8 cellular contexts compared by ENCODE assay signal in genomic region chr17:57045868-57046671, GRCh38. TPM values are rescaled to one million over a fixed set of nuclear protein-coding genes. Genes with fewer than 3 reads are reported as not detected.
DNase-seq lines count a peak whose midpoint lies in the region; ATAC-seq and TF ChIP-seq lines count a peak whose summit lies in the region.

No MANE protein-coding gene starts in this region.

- H3K9ac ChIP-seq in rectal smooth muscle tissue (ENCODE audit: low read length): no peak overlapping the region

- no peak overlapping the region for H3K4me3 ChIP-seq in H7 (ENCODE audit: insufficient read depth, low read depth, low read length)
- peak overlapping the region; percentile 65 for H3K4me3 ChIP-seq in rectal smooth muscle tissue (ENCODE audit: low read length)

- no peak overlapping the region for H3K27ac Mint-ChIP-seq in CD4-positive, alpha-beta T cell
- H3K27ac Mint-ChIP-seq in activated CD4-positive, alpha-beta T cell treated with anti-CD3 and anti-CD28 coated beads for 36 hours: peak overlapping the region; percentile 58
- no peak overlapping the region for H3K27ac Mint-ChIP-seq in effector memory CD8-positive, alpha-beta T cell

- H3K4me3 Mint-ChIP-seq in CD4-positive, alpha-beta T cell: peak overlapping the region; percentile 84
- H3K4me3 Mint-ChIP-seq in activated CD4-positive, alpha-beta T cell treated with anti-CD3 and anti-CD28 coated beads for 36 hours: peak overlapping the region; percentile 60
- peak overlapping the region; percentile 77 to 79 for H3K4me3 Mint-ChIP-seq in effector memory CD8-positive, alpha-beta T cell

- TF ChIP-seq CTCF in CD4-positive, alpha-beta T cell (IDR thresholded peaks at IDR 0.05): no peak

- intact Hi-C loops in CD4-positive, alpha-beta T cell (cut with DNase I, micrococcal nuclease): no loop called here
- intact Hi-C loops in activated CD4-positive, alpha-beta T cell treated with anti-CD3 and anti-CD28 coated beads for 36 hours (cut with DNase I, micrococcal nuclease): no loop called here

- peaks cover 7% of the 10 kb centered on the region for H3K4me1 Mint-ChIP-seq in CD4-positive, alpha-beta T cell (ENCODE audit: low read depth)
- H3K4me1 Mint-ChIP-seq in activated CD4-positive, alpha-beta T cell treated with anti-CD3 and anti-CD28 coated beads for 36 hours: peaks cover 18% of the 10 kb centered on the region
- peaks cover 13 to 20% of the 10 kb centered on the region in 2 donors for H3K4me1 Mint-ChIP-seq in effector memory CD8-positive, alpha-beta T cell (ENCODE audit: low read depth in 2 of 2)

- in situ Hi-C loops in ACHN (cut with HindIII; ENCODE audit: low pct_ligation_motif_present, low pct_unique_long_range_greater_than_20kb, low sequenced_read_pairs): no loop called here

- no peaks in the 10 kb centered on the region for H3K4me1 ChIP-seq in rectal smooth muscle tissue (ENCODE audit: control insufficient read depth, insufficient read depth, low read length)

- H3K36me3 ChIP-seq in H7 (replicated peaks; ENCODE audit: control insufficient read depth, insufficient read depth, low read length): no peaks in the 10 kb centered on the region
- no peaks in the 10 kb centered on the region for H3K36me3 ChIP-seq in rectal smooth muscle tissue (ENCODE audit: control insufficient read depth, insufficient read depth, low read length)

- CTCF ChIA-PET in CD4-positive, alpha-beta T cell (lab: Charles Lee): no interaction called here
- CTCF ChIA-PET in activated CD4-positive, alpha-beta T cell treated with anti-CD3 and anti-CD28 coated beads for 36 hours (lab: Charles Lee): interaction anchor here (0.9 to 1.7 kb wide), 4 partner anchors 8 to 40 kb away, joined by 3 to 5 read pairs (median 4); no protein-coding TSS in a partner anchor

- H3K27me3 ChIP-seq in CD4-positive, alpha-beta T cell (ENCODE audit: control insufficient read depth, insufficient read depth, low read length): peaks cover 46% of the 10 kb centered on the region
- H3K27me3 ChIP-seq in H7 (ENCODE audit: control insufficient read depth, insufficient read depth, low read length) (no peaks in the 10 kb centered on the region), rectal smooth muscle tissue (ENCODE audit: control insufficient read depth, insufficient read depth, low read length) (no peaks in the 10 kb centered on the region)

- POLR2A ChIA-PET in CD4-positive, alpha-beta T cell (lab: Charles Lee): interaction anchor here (1.3 kb wide), 1 partner anchor 39 kb away, joined by 6 read pairs; the partner anchor contains the start of gene AKAP1
- POLR2A ChIA-PET in activated CD4-positive, alpha-beta T cell treated with anti-CD3 and anti-CD28 coated beads for 36 hours (lab: Charles Lee): no interaction called here

- no peak overlapping the region for H3K27ac ChIP-seq in CD4-positive, alpha-beta T cell (ENCODE audit: low read depth, low read length)
- H3K27ac ChIP-seq in rectal smooth muscle tissue (ENCODE audit: low read depth, low read length): no peak overlapping the region

- peaks cover 64% of the 10 kb centered on the region for H3K27me3 Mint-ChIP-seq in CD4-positive, alpha-beta T cell
- peaks cover 47% of the 10 kb centered on the region for H3K27me3 Mint-ChIP-seq in activated CD4-positive, alpha-beta T cell treated with anti-CD3 and anti-CD28 coated beads for 36 hours
- H3K27me3 Mint-ChIP-seq in effector memory CD8-positive, alpha-beta T cell: peaks cover 52 to 71% of the 10 kb centered on the region in 2 donors

- peak in 6 of 10 experiments; percentile 0 to 34 (median 2) for DNase-seq in CD4-positive, alpha-beta T cell
- DNase-seq in H7: peak; percentile 56
- peak; percentile 62 for DNase-seq in activated CD4-positive, alpha-beta T cell treated with anti-CD3 and anti-CD28 coated beads for 36 hours
- peak in 1 of 3 experiments; percentile 2 for DNase-seq in effector memory CD8-positive, alpha-beta T cell
- DNase-seq in NCI-H2196 treated with DMSO at 0.1 percent for 48 hours (lab: John Stamatoyannopoulos, UW; ENCODE audit: unreplicated experiment): no peak
- DNase-seq in ACHN: no peak

- H3K36me3 Mint-ChIP-seq in CD4-positive, alpha-beta T cell (ENCODE audit: low read depth): no peaks in the 10 kb centered on the region
- H3K36me3 Mint-ChIP-seq in activated CD4-positive, alpha-beta T cell treated with anti-CD3 and anti-CD28 coated beads for 36 hours (ENCODE audit: low read depth): no peaks in the 10 kb centered on the region
- peaks cover 2% of the 10 kb centered on the region for H3K36me3 Mint-ChIP-seq in effector memory CD8-positive, alpha-beta T cell (ENCODE audit: insufficient read depth)

- H3K9me3 ChIP-seq in CD4-positive, alpha-beta T cell (ENCODE audit: control insufficient read depth, low read length): no peaks in the 10 kb centered on the region

- peak; percentile 50 for ATAC-seq in CD4-positive, alpha-beta T cell (ENCODE audit: poor library complexity)
- ATAC-seq in activated CD4-positive, alpha-beta T cell treated with anti-CD3 and anti-CD28 coated beads for 36 hours: peak; percentile 74
- ATAC-seq in effector memory CD8-positive, alpha-beta T cell (replicated peaks): peak; percentile 63
- no peak for ATAC-seq in GM19452 (IDR thresholded peaks at IDR 0.05; ENCODE audit: unreplicated experiment)

- H3K9me3 Mint-ChIP-seq in CD4-positive, alpha-beta T cell: no peaks in the 10 kb centered on the region
- no peaks in the 10 kb centered on the region for H3K9me3 Mint-ChIP-seq in activated CD4-positive, alpha-beta T cell treated with anti-CD3 and anti-CD28 coated beads for 36 hours (ENCODE audit: low read depth)
- no peaks in the 10 kb centered on the region for H3K9me3 Mint-ChIP-seq in effector memory CD8-positive, alpha-beta T cell

RNA-seq across cellular contexts. Expression of gene AKAP1, which starts 39.0 kb away (rescaled TPM):
- total RNA-seq in CD4-positive, alpha-beta T cell: 10 to 100 TPM; 20.3 to 23.1 TPM
- 62.6 and 67.8 TPM in 2 replicates for total RNA-seq in H7 (2014; rRNA removed; shearing (Covaris generic))
- 10 to 100 TPM; 27.0 to 29.8 TPM for total RNA-seq in activated CD4-positive, alpha-beta T cell treated with anti-CD3 and anti-CD28 coated beads for 36 hours

Comparison
In these comparisons a context has a peak if more than half of its experiments do, and no peak if none do; other contexts are left out.
1. DNase-seq: peak in CD4-positive, alpha-beta T cell (6 of 10), H7 (single experiment) and activated CD4-positive, alpha-beta T cell treated with anti-CD3 and anti-CD28 coated beads for 36 hours (single experiment); none in NCI-H2196 treated with DMSO at 0.1 percent for 48 hours (single experiment) and ACHN (single experiment).
2. Peak in every context shown above with its lines, with median percentiles within 50 percentile points of each other: H3K4me3 Mint-ChIP-seq.